ENCODE assay signal across 8 cellular contexts in the genomic region with DNA sequence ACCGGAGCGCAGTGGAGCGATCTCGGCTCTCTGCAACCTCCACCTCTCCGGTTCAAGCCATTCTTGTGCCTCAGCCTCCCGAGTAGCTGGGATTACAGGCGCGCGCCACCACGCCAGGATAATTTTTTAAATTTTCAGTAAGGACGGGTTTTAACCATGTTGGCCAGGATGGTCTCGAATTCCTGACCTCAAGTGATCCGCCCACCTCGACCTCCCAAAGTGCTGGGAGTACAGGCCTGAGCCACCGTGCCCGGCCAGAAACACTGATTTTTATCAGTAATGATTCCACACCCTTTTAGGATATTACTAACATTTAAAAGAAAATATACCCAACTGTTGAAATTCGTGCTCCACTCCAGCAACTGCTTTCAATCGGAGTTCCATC. TPM values are rescaled to one million over a fixed set of nuclear protein-coding genes. Genes with fewer than 3 reads are reported as not detected.
A peak's percentile ranks its signal among the peaks of the same experiment; 100 is the strongest.
DNase-seq lines count a peak whose midpoint lies in the region; ATAC-seq and TF ChIP-seq lines count a peak whose summit lies in the region.

No MANE protein-coding gene starts in this region.

- TF ChIP-seq CTCF in Peyer's patch (IDR thresholded peaks at IDR 0.05), result no peak
- TF ChIP-seq CTCF in osteocyte (IDR thresholded peaks at IDR 0.05), result no peak

- no peaks in the 10 kb centered on the region for H3K27me3 ChIP-seq in CD8-positive, alpha-beta memory T cell (ENCODE audit: insufficient read depth, low read length, poor library complexity, severe bottlenecking)
- no peaks in the 10 kb centered on the region for H3K27me3 ChIP-seq in Peyer's patch

- no peaks in the 10 kb centered on the region for H3K36me3 ChIP-seq in CD8-positive, alpha-beta memory T cell (ENCODE audit: insufficient read depth, low read length)
- H3K36me3 ChIP-seq in Peyer's patch, result peaks cover 0 to 6% (median 0%) of the 10 kb centered on the region in 3 donors

- H3K9me3 Mint-ChIP-seq in CD8-positive, alpha-beta memory T cell, result peaks cover 10 to 34% (median 20%) of the 10 kb centered on the region in 5 donors
- H3K9me3 Mint-ChIP-seq in osteocyte (ENCODE audit: unreplicated experiment), result peaks cover 4% of the 10 kb centered on the region

- no peak for DNase-seq in CD8-positive, alpha-beta memory T cell
- DNase-seq in Peyer's patch (no peak), epithelial cell of prostate (ENCODE audit: low read depth, low spot score) (no peak), osteocyte (ENCODE audit: extremely low spot score, unreplicated experiment) (no peak), RKO (ENCODE audit: low spot score) (no peak)

- H3K27ac ChIP-seq in CD8-positive, alpha-beta memory T cell (ENCODE audit: low read depth, low read length), result no peak overlapping the region
- H3K27ac ChIP-seq in Peyer's patch (peak overlapping the region in 3 of 4 donors; percentile 44 to 83 (median 80)), epithelial cell of prostate (peak overlapping the region; percentile 74)

- H3K9me3 ChIP-seq in CD8-positive, alpha-beta memory T cell (ENCODE audit: low read length), result no peaks in the 10 kb centered on the region
- no peaks in the 10 kb centered on the region for H3K9me3 ChIP-seq in Peyer's patch

- CTCF ChIA-PET in CD8-positive, alpha-beta memory T cell (lab: Charles Lee), result no interaction called here

- no peak for ATAC-seq in HG03196 (IDR thresholded peaks at IDR 0.05; ENCODE audit: unreplicated experiment)
- ATAC-seq in HG02642 (IDR thresholded peaks at IDR 0.05; ENCODE audit: poor library complexity, unreplicated experiment), result no peak
- ATAC-seq in GM19467 (IDR thresholded peaks at IDR 0.05; ENCODE audit: unreplicated experiment), result no peak

- no peaks in the 10 kb centered on the region for H3K4me1 ChIP-seq in CD8-positive, alpha-beta memory T cell (ENCODE audit: insufficient read depth, low read length)
- peaks cover 0 to 10% (median 0%) of the 10 kb centered on the region in 4 donors for H3K4me1 ChIP-seq in Peyer's patch

- no peak overlapping the region for H3K27ac Mint-ChIP-seq in CD8-positive, alpha-beta memory T cell
- peak overlapping the region; percentile 91 for H3K27ac Mint-ChIP-seq in osteocyte (ENCODE audit: unreplicated experiment)

- peaks cover 8 to 19% (median 16%) of the 10 kb centered on the region in 3 donors for H3K4me1 Mint-ChIP-seq in CD8-positive, alpha-beta memory T cell
- peaks cover 23% of the 10 kb centered on the region for H3K4me1 Mint-ChIP-seq in osteocyte (ENCODE audit: unreplicated experiment)

- no peak for TF ChIP-seq POLR2A in Peyer's patch (IDR thresholded peaks at IDR 0.05)

- H3K36me3 Mint-ChIP-seq in CD8-positive, alpha-beta memory T cell, result peaks cover 0 to 32% (median 0%) of the 10 kb centered on the region in 3 donors
- H3K36me3 Mint-ChIP-seq in osteocyte (ENCODE audit: unreplicated experiment), result peaks cover 25% of the 10 kb centered on the region

- peak overlapping the region; percentile 38 to 75 (median 67) for H3K4me3 Mint-ChIP-seq in CD8-positive, alpha-beta memory T cell
- H3K4me3 Mint-ChIP-seq in osteocyte (ENCODE audit: unreplicated experiment), result peak overlapping the region; percentile 97

- peak overlapping the region; percentile 66 for H3K4me3 ChIP-seq in CD8-positive, alpha-beta memory T cell (ENCODE audit: low read length)
- H3K4me3 ChIP-seq in Peyer's patch, result peak overlapping the region; percentile 43 to 75 (median 59)

- H3K27me3 Mint-ChIP-seq in CD8-positive, alpha-beta memory T cell, result peaks cover 21 to 40% of the 10 kb centered on the region in 2 donors
- H3K27me3 Mint-ChIP-seq in osteocyte (ENCODE audit: unreplicated experiment), result no peaks in the 10 kb centered on the region

- POLR2A ChIA-PET in CD8-positive, alpha-beta memory T cell (lab: Charles Lee), result interaction anchor here (0.5 kb wide), 1 partner anchor 180 kb away, joined by 3 read pairs; no protein-coding TSS in a partner anchor

RNA-seq across cellular contexts. Expression of a gene that starts 0.5 kb away (rescaled TPM):
- total RNA-seq in CD8-positive, alpha-beta memory T cell, result under 1 TPM; 0.18 to 0.24 TPM
- not detected for polyA plus RNA-seq in CD8-positive, alpha-beta memory T cell
- total RNA-seq in Peyer's patch, result 10 to 100 TPM in 1 of 4 donors, 1 to 10 TPM in 2, under 1 TPM in 1; 0.35 to 11.6 (median 2.5) TPM
- total RNA-seq in osteocyte, result 4.9 and 5.9 TPM in 2 replicates
